Comparison of ENCODE assay signal across 20 cellular contexts in the genomic region with DNA sequence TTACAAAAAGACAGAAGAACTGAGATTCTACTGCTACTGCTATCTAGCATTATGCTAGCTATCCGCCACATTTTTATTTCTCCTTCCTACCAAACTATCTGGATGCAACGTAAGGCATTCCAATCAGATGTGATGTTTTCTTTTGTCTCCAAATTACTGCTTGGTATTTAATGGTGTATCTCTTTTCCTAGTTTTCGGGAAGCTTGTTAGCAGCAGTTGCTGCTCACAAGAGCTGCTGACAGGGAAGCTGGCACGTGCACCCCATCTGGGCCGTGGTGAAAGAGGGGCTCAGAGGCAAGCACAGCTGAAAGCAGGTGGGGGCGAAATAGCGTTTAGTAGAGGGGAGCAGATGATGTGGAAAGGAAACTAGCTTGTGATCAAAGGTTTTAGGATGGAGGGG. TPM values are rescaled to one million over a fixed set of nuclear protein-coding genes. Genes with fewer than 3 reads are reported as not detected.
DNase-seq lines count a peak whose midpoint lies in the region; ATAC-seq, FAIRE-seq and TF ChIP-seq lines count a peak whose summit lies in the region.
"Had no signal": no experiment of that assay in that cellular context is flagged by ENCODE, and none has a peak within 500 bp of the region (broad histone marks: within the 10 kb centered on the region; RNA-seq: fewer than 3 reads in every experiment).

No MANE protein-coding gene starts in this region.

- H3K4me3 ChIP-seq in HepG2 (replicated peaks in 1 of 3; ENCODE audit: insufficient read depth in 1 of 3, low read depth in 2 of 3, low read length in 3 of 3) (no peak overlapping the region), right lobe of liver (no peak overlapping the region), HEK293 (ENCODE audit: low read depth, low read length) (no peak overlapping the region), fibroblast of mammary gland (ENCODE audit: control insufficient read depth, low read depth, low read length) (no peak overlapping the region)
- H3K4me3 ChIP-seq: left lung, pancreas, tibial nerve had no signal

- H3K36me3 Mint-ChIP-seq in WTC11 = no peaks in the 10 kb centered on the region

- no peak overlapping the region; the same call in 1 of the 2 replicates for H3K27ac Mint-ChIP-seq in WTC11

- no peak for FAIRE-seq in HepG2 (lab: Jason Lieb, UNC)
- FAIRE-seq: pancreas had no signal

- H3K9me3 Mint-ChIP-seq in WTC11 = no peaks in the 10 kb centered on the region

- H3K4me3 Mint-ChIP-seq in WTC11 = no peak overlapping the region

- intact Hi-C loops in HepG2 (cut with micrococcal nuclease; ENCODE audit: unreplicated experiment) (no loop called here), right lobe of liver (cut with DNase I) (no loop called here)

- BruUV-seq in HepG2 (replicated peaks; lab: Mats Ljungman, UMichigan) = no TSS peak

- H3K9ac ChIP-seq in HepG2 (ENCODE audit: insufficient read depth, low read depth, low read length) = no peak overlapping the region
- H3K9ac ChIP-seq: KMS-11 had no signal

- WGBS in HepG2 (ENCODE audit: low lambda C conversion rate) = 95% methylated on average over 7 of the region's 7 CpGs
- WGBS in right lobe of liver (ENCODE audit: insufficient coverage, low coverage, low lambda C conversion rate, missing lambda C conversion rate) = 73% methylated on average over 7 of the region's 7 CpGs

- POLR2A ChIA-PET in HepG2 (lab: Yijun Ruan, JAX) (no interaction called here), HEK293 (lab: Yijun Ruan, JAX) (no interaction called here), WTC11 (lab: Charles Lee) (interaction anchor here (0.7 kb wide), 1 partner anchor 151 kb away, joined by 3 read pairs; no protein-coding TSS in a partner anchor)

- H4K20me1 ChIP-seq in HepG2 (ENCODE audit: insufficient read depth, low read length) = no peaks in the 10 kb centered on the region

- H3K27ac ChIP-seq in HepG2 (ENCODE audit: extremely low read length, insufficient read depth, low read length) = peak overlapping the region; percentile 79
- no peak overlapping the region for H3K27ac ChIP-seq in right lobe of liver
- no peak overlapping the region for H3K27ac ChIP-seq in HEK293 (ENCODE audit: extremely low read depth, low read depth, low read length)
- H3K27ac ChIP-seq: KMS-11, left lung, pancreas, tibial nerve had no signal

- CTCF ChIA-PET in HepG2 (lab: Yijun Ruan, JAX; ENCODE audit: low intra/inter-chr PET ratio, low total read pairs) = no interaction called here
- CTCF ChIA-PET in HEK293 (lab: Yijun Ruan, JAX) = no interaction called here
- CTCF ChIA-PET in WTC11 (lab: Charles Lee) = no interaction called here

- no peak overlapping the region for H3K4me2 ChIP-seq in HepG2 (ENCODE audit: low read depth, low read length)
- H3K4me2 ChIP-seq: KMS-11 had no signal

- peaks cover 22% of the 10 kb centered on the region for H3K4me1 Mint-ChIP-seq in WTC11

- no peak for TF ChIP-seq POLR2A in HepG2 (IDR thresholded peaks at IDR 0.05; ENCODE audit: insufficient read depth in 1 of 2, low read depth in 2 of 2, low read length in 2 of 2)
- TF ChIP-seq POLR2A in right lobe of liver (IDR thresholded peaks at IDR 0.05) = no peak

- TF ChIP-seq EP300 in HepG2 (IDR thresholded peaks at IDR 0.05; ENCODE audit: low read depth in 2 of 2, low read length in 2 of 2) = no peak
- TF ChIP-seq EP300 in HepG2 (CRISPR knock-in tag; IDR thresholded peaks at IDR 0.05; ENCODE audit: borderline replicate concordance) = no peak

- H3K9me3 ChIP-seq in HepG2 (ENCODE audit: low read length) (no peaks in the 10 kb centered on the region), right lobe of liver (no peaks in the 10 kb centered on the region), HEK293 (ENCODE audit: control insufficient read depth, insufficient read depth, low read depth, low read length) (no peaks in the 10 kb centered on the region)
- H3K9me3 ChIP-seq: left lung, pancreas, tibial nerve had no signal

- H3K27me3 ChIP-seq in HepG2 (ENCODE audit: control insufficient read depth in 1 of 2, insufficient read depth in 2 of 2, low read length in 2 of 2) (no peaks in the 10 kb centered on the region), right lobe of liver (no peaks in the 10 kb centered on the region)
- H3K27me3 ChIP-seq: left lung, pancreas, tibial nerve had no signal

- no peak overlapping the region for H2AFZ ChIP-seq in HepG2 (ENCODE audit: low read length)

- H3K36me3 ChIP-seq in HepG2 (replicated peaks in 1 of 2; ENCODE audit: control insufficient read depth in 1 of 2, insufficient read depth in 2 of 2, low read length in 2 of 2) (no peaks in the 10 kb centered on the region), right lobe of liver (no peaks in the 10 kb centered on the region), HEK293 (ENCODE audit: control insufficient read depth in 2 of 2, insufficient read depth in 1 of 2, low read length in 2 of 2) (no peaks in the 10 kb centered on the region)
- H3K36me3 ChIP-seq: left lung, pancreas, tibial nerve had no signal

- no peak for TF ChIP-seq RAD21 in HepG2 (CRISPR knock-in tag; IDR thresholded peaks at IDR 0.05)

- H3K4me1 ChIP-seq in HepG2 (ENCODE audit: insufficient read depth, low read length) = peaks cover 93% of the 10 kb centered on the region
- peaks cover 0 to 40% (median 13%) of the 10 kb centered on the region in 4 donors for H3K4me1 ChIP-seq in right lobe of liver
- no peaks in the 10 kb centered on the region for H3K4me1 ChIP-seq in HEK293 (ENCODE audit: control insufficient read depth, insufficient read depth, low read length)

- no peak for ATAC-seq in HepG2
- ATAC-seq in right lobe of liver = no peak
- no peak for ATAC-seq in WTC11
- ATAC-seq: HCT116; left lung; pancreas; SK-N-SH treated with all-trans-retinoic acid at 6 μM for 48 hours; stimulated activated naive CD8-positive, alpha-beta T cell treated with anti-CD3 and anti-CD28 coated beads, Interleukin-15, Interleukin-2, amounts not matched to agents 100 U/mL and 50 U/mL, for 24 hours had no signal

- TF ChIP-seq CTCF in HepG2 (CRISPR knock-in tag; IDR thresholded peaks at IDR 0.05) (no peak), right lobe of liver (IDR thresholded peaks at IDR 0.05) (no peak), HEK293 (tag by site-specific recombination; IDR thresholded peaks at IDR 0.05) (no peak), fibroblast of mammary gland (conservative IDR thresholded peaks at IDR 0.05; ENCODE audit: control insufficient read depth, insufficient read depth, low read depth, low read length) (no peak), WTC11 (IDR thresholded peaks at IDR 0.05) (no peak)

- in situ Hi-C loops in HepG2 (cut with HindIII; ENCODE audit: extremely low pct_ligation_motif_present, low pct_unique_long_range_greater_than_20kb) = no loop called here

- H3K79me2 ChIP-seq in HepG2 (ENCODE audit: insufficient read depth, low read length) = peaks cover 76% of the 10 kb centered on the region

- DNase-seq in HepG2 (ENCODE audit: low spot score) = no peak
- DNase-seq in right lobe of liver = no peak
- DNase-seq in fibroblast of mammary gland (ENCODE audit: low read depth) = peak; percentile 24
- DNase-seq in WTC11 (ENCODE audit: low spot score) = no peak
- DNase-seq in NCI-H2171 (lab: John Stamatoyannopoulos, UW) = no peak
- no peak for DNase-seq in NCI-H2029 (lab: John Stamatoyannopoulos, UW)
- no peak for DNase-seq in D341Med (ENCODE audit: low spot score)
- DNase-seq: activated CD4-positive, alpha-beta T cell treated with anti-CD3 and anti-CD28 coated beads for 48 hours; aorta; DND-41; left lung; MV-4-11; NCI-H187 treated with DMSO at 0.1 percent for 48 hours; pancreas; stimulated activated naive CD8-positive, alpha-beta T cell treated with anti-CD3 and anti-CD28 coated beads, Interleukin-15, Interleukin-2, amounts not matched to agents 100 U/mL and 50 U/mL, for 24 hours had no signal

- H3K27me3 Mint-ChIP-seq in WTC11 (ENCODE audit: low read depth) = no peaks in the 10 kb centered on the region; the same call in 1 of the 2 replicates

TF ChIP-seq in HepG2, 621 proteins besides CTCF, POLR2A, EP300 and RAD21 (continues in another document):
- no peak for TF ChIP-seq ZNF841 (CRISPR knock-in tag; IDR thresholded peaks at IDR 0.05; ENCODE audit: borderline replicate concordance)
- no peak for TF ChIP-seq NR3C1 (CRISPR knock-in tag; IDR thresholded peaks at IDR 0.05)
- no peak for TF ChIP-seq FOXA3 (CRISPR knock-in tag; IDR thresholded peaks at IDR 0.05)

TF ChIP-seq in HEK293, 187 proteins besides CTCF, POLR2A, EP300 and RAD21 (continues in another document):
- TF ChIP-seq ZNF248 (tag by site-specific recombination; IDR thresholded peaks at IDR 0.05) (no peak), ZNF223 (tag by site-specific recombination; IDR thresholded peaks at IDR 0.05) (no peak), TRIM28 (IDR thresholded peaks at IDR 0.05; ENCODE audit: borderline replicate concordance, low read length) (no peak)

TF ChIP-seq in WTC11, 78 proteins besides CTCF, POLR2A, EP300 and RAD21 (continues in another document):
- no peak for TF ChIP-seq ZBTB21 (CRISPR knock-in tag; IDR thresholded peaks at IDR 0.05; ENCODE audit: borderline replicate concordance)
- TF ChIP-seq CBFB (CRISPR knock-in tag; IDR thresholded peaks at IDR 0.05; ENCODE audit: low read depth) = no peak

RNA-seq across cellular contexts. Expression of gene JAK1, which starts 57.3 kb away (rescaled TPM):
- total RNA-seq in HepG2 (2016; rRNA removed; fragmentation: Illumina TruSeq; extraction: Trizol) (42.4 and 56.1 TPM in 2 replicates), right lobe of liver (10 to 100 TPM; 48.0 to 71.6 (median 66.5) TPM), WTC11 (2021) (21.1 to 28.2 TPM (median 27.8 TPM) in 3 replicates)
- 2.9 and 4.1 TPM in 2 replicates for total RNA-seq in HepG2 (2016; cell fraction: cytosol; rRNA removed; fragmentation: Illumina TruSeq; extraction: Trizol; ENCODE audit: low read depth)
- total RNA-seq in HepG2 (2016; cell fraction: insoluble cytoplasmic fraction; rRNA removed; fragmentation: Illumina TruSeq; extraction: Trizol) = 41.5 and 53.4 TPM in 2 replicates
- total RNA-seq in HepG2 (2016; cell fraction: membrane; rRNA removed; fragmentation: Illumina TruSeq; extraction: Trizol) = 15.3 and 15.6 TPM in 2 replicates
- total RNA-seq in HepG2 (2016; cell fraction: nucleus; rRNA removed; fragmentation: Illumina TruSeq; extraction: Trizol) = 33.8 and 39.0 TPM in 2 replicates
- polyA plus RNA-seq in HepG2 (2011; rRNA removed) = 23.9 and 24.5 TPM in 2 replicates
- 18.5 and 23.4 TPM in 2 replicates for polyA plus RNA-seq in HepG2 (2011; cell fraction: cytosol; rRNA removed)
- 36.4 and 45.4 TPM in 2 replicates for polyA plus RNA-seq in HepG2 (2011; cell fraction: nucleus; rRNA removed)
- polyA plus RNA-seq in HepG2 (2012) = 29.6 and 32.4 TPM in 2 replicates
- polyA plus RNA-seq in HepG2 (2016; cell fraction: cytosol; fragmentation: Illumina TruSeq; extraction: Trizol; ENCODE audit: low read depth) = 1.1 and 1.5 TPM in 2 replicates
- polyA plus RNA-seq in HepG2 (2016; cell fraction: insoluble cytoplasmic fraction; fragmentation: Illumina TruSeq; extraction: Trizol; ENCODE audit: low read depth) = 43.4 and 45.7 TPM in 2 replicates
- polyA plus RNA-seq in HepG2 (2016; cell fraction: membrane; fragmentation: Illumina TruSeq; extraction: Trizol; ENCODE audit: low read depth) = 6.5 and 6.8 TPM in 2 replicates
- polyA plus RNA-seq in HepG2 (2016; cell fraction: nucleus; fragmentation: Illumina TruSeq; extraction: Trizol; ENCODE audit: insufficient read depth, low read depth) = 26.3 and 30.9 TPM in 2 replicates
- 45.7 and 51.7 TPM in 2 replicates for polyA minus RNA-seq in HepG2 (2011; rRNA and poly(A)+ RNA removed; ENCODE audit: low replicate concordance)
- polyA minus RNA-seq in HepG2 (2011; cell fraction: cytosol; rRNA and poly(A)+ RNA removed) = 37.3 and 37.5 TPM in 2 replicates
- polyA minus RNA-seq in HepG2 (2011; cell fraction: nucleus; rRNA and poly(A)+ RNA removed) = 70.8 and 76.0 TPM in 2 replicates
